ENCODE assay signal across 1 cellular context in the genomic region with DNA sequence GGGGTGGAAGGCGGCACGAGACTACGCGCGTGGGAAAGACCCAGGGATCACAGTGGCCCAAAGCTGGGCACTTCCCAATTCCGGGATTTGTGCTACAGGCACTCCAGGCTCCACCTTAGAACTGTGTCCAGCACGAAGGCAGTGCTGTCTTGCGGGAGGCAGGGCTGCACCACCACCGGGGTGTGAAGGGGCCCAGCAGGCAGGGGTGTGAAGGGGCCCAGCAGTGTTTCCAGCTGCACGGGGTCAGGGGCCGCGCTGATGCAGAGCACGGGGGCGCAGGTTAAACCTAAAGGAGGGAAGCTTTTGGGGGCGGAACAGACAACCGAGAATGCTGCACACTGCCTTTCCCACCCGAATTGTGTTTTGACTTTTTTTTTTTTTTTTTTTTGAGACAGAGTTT.
TF ChIP-seq lines count a peak whose summit lies in the region.

No MANE protein-coding gene starts in this region.

TF ChIP-seq in WTC11, 78 proteins besides CTCF, POLR2A, EP300 and RAD21 (continued from another document):
- no peak for TF ChIP-seq PRDM15 (CRISPR knock-in tag; IDR thresholded peaks at IDR 0.05)
- TF ChIP-seq, protein P1, sequence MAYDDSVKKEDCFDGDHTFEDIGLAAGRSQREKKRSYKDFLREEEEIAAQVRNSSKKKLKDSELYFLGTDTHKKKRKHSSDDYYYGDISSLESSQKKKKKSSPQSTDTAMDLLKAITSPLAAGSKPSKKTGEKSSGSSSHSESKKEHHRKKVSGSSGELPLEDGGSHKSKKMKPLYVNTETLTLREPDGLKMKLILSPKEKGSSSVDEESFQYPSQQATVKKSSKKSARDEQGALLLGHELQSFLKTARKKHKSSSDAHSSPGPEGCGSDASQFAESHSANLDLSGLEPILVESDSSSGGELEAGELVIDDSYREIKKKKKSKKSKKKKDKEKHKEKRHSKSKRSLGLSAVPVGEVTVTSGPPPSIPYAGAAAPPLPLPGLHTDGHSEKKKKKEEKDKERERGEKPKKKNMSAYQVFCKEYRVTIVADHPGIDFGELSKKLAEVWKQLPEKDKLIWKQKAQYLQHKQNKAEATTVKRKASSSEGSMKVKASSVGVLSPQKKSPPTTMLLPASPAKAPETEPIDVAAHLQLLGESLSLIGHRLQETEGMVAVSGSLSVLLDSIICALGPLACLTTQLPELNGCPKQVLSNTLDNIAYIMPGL (CRISPR knock-in tag; IDR thresholded peaks at IDR 0.05) = no peak
- TF ChIP-seq FOXJ3 (CRISPR knock-in tag; IDR thresholded peaks at IDR 0.05; ENCODE audit: borderline replicate concordance) = no peak
- TF ChIP-seq FOXK1 (CRISPR knock-in tag; IDR thresholded peaks at IDR 0.05) = no peak
- TF ChIP-seq, protein P2, sequence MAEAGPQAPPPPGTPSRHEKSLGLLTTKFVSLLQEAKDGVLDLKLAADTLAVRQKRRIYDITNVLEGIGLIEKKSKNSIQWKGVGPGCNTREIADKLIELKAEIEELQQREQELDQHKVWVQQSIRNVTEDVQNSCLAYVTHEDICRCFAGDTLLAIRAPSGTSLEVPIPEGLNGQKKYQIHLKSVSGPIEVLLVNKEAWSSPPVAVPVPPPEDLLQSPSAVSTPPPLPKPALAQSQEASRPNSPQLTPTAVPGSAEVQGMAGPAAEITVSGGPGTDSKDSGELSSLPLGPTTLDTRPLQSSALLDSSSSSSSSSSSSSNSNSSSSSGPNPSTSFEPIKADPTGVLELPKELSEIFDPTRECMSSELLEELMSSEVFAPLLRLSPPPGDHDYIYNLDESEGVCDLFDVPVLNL (CRISPR knock-in tag; IDR thresholded peaks at IDR 0.05; ENCODE audit: borderline replicate concordance, low read depth) = no peak
- TF ChIP-seq, protein P3, sequence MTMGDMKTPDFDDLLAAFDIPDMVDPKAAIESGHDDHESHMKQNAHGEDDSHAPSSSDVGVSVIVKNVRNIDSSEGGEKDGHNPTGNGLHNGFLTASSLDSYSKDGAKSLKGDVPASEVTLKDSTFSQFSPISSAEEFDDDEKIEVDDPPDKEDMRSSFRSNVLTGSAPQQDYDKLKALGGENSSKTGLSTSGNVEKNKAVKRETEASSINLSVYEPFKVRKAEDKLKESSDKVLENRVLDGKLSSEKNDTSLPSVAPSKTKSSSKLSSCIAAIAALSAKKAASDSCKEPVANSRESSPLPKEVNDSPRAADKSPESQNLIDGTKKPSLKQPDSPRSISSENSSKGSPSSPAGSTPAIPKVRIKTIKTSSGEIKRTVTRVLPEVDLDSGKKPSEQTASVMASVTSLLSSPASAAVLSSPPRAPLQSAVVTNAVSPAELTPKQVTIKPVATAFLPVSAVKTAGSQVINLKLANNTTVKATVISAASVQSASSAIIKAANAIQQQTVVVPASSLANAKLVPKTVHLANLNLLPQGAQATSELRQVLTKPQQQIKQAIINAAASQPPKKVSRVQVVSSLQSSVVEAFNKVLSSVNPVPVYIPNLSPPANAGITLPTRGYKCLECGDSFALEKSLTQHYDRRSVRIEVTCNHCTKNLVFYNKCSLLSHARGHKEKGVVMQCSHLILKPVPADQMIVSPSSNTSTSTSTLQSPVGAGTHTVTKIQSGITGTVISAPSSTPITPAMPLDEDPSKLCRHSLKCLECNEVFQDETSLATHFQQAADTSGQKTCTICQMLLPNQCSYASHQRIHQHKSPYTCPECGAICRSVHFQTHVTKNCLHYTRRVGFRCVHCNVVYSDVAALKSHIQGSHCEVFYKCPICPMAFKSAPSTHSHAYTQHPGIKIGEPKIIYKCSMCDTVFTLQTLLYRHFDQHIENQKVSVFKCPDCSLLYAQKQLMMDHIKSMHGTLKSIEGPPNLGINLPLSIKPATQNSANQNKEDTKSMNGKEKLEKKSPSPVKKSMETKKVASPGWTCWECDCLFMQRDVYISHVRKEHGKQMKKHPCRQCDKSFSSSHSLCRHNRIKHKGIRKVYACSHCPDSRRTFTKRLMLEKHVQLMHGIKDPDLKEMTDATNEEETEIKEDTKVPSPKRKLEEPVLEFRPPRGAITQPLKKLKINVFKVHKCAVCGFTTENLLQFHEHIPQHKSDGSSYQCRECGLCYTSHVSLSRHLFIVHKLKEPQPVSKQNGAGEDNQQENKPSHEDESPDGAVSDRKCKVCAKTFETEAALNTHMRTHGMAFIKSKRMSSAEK (CRISPR knock-in tag; IDR thresholded peaks at IDR 0.05; ENCODE audit: borderline replicate concordance) = no peak
- TF ChIP-seq, protein P4, sequence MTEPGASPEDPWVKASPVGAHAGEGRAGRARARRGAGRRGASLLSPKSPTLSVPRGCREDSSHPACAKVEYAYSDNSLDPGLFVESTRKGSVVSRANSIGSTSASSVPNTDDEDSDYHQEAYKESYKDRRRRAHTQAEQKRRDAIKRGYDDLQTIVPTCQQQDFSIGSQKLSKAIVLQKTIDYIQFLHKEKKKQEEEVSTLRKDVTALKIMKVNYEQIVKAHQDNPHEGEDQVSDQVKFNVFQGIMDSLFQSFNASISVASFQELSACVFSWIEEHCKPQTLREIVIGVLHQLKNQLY (CRISPR knock-in tag; IDR thresholded peaks at IDR 0.05) = no peak
- no peak for TF ChIP-seq ELF4 (CRISPR knock-in tag; IDR thresholded peaks at IDR 0.05; ENCODE audit: low read depth)
- TF ChIP-seq NFE2L1 (CRISPR knock-in tag; IDR thresholded peaks at IDR 0.05) = no peak
- TF ChIP-seq HMGA2 (CRISPR knock-in tag; IDR thresholded peaks at IDR 0.05) = no peak
TF ChIP-seq in WTC11: peak in this region for 0.
